In genomic region chr5:143153332-143154119, GRCh38 we compare ENCODE assay signal across 10 cellular contexts.
DNase-seq lines count a peak whose midpoint lies in the region; ATAC-seq and TF ChIP-seq lines count a peak whose summit lies in the region.
"Had no signal": no experiment of that assay in that cellular context is flagged by ENCODE, and none has a peak within 500 bp of the region (broad histone marks: within the 10 kb centered on the region; RNA-seq: fewer than 3 reads in every experiment).

No MANE protein-coding gene starts in this region.

- no peak overlapping the region for H2BK5ac ChIP-seq in mesenchymal stem cell (ENCODE audit: low read depth, low read length, poor library complexity, severe bottlenecking)

- ATAC-seq in HG02885 (IDR thresholded peaks at IDR 0.05; ENCODE audit: poor library complexity, unreplicated experiment) (no peak), GM19035 (IDR thresholded peaks at IDR 0.05; ENCODE audit: unreplicated experiment) (no peak)

- H3K27me3 ChIP-seq in mesenchymal stem cell (ENCODE audit: control insufficient read depth in 1 of 2, insufficient read depth in 1 of 2, low read length in 2 of 2) (no peaks in the 10 kb centered on the region), transverse colon (no peaks in the 10 kb centered on the region)

- H2BK15ac ChIP-seq in mesenchymal stem cell (ENCODE audit: low read depth, poor library complexity, severe bottlenecking) = no peak overlapping the region

- peak overlapping the region in 1 of 2 experiments; percentile 45 for H3K18ac ChIP-seq in mesenchymal stem cell (ENCODE audit: low read depth in 1 of 2, low read length in 2 of 2)

- H3K9me3 ChIP-seq in mesenchymal stem cell (ENCODE audit: control insufficient read depth, low read length) (no peaks in the 10 kb centered on the region), transverse colon (no peaks in the 10 kb centered on the region)

- H4K91ac ChIP-seq in mesenchymal stem cell (ENCODE audit: low read length) = no peak overlapping the region

- in situ Hi-C loops in transverse colon (cut with MboI; ENCODE audit: low pct_ligation_motif_present in 1 of 4, low pct_unique_long_range_greater_than_20kb in 1 of 4, low sequenced_read_pairs in 3 of 4) = no loop called here

- intact Hi-C loops in transverse colon (cut with DNase I; ENCODE audit: low total_unique reads) = no loop called here

- TF ChIP-seq CTCF in coronary artery (IDR thresholded peaks at IDR 0.05) (no peak), transverse colon (IDR thresholded peaks at IDR 0.05) (no peak)

- H2BK12ac ChIP-seq in mesenchymal stem cell (ENCODE audit: low read length in 2 of 2) = peak overlapping the region; percentile 42 to 80

- H3K9ac ChIP-seq in mesenchymal stem cell (ENCODE audit: low read length) = peak overlapping the region; percentile 78

- H3K79me1 ChIP-seq in mesenchymal stem cell (replicated peaks; ENCODE audit: low read length, poor library complexity, severe bottlenecking) = no peaks in the 10 kb centered on the region

- H3K36me3 ChIP-seq in mesenchymal stem cell (ENCODE audit: control insufficient read depth in 1 of 2, insufficient read depth in 2 of 2, low read depth in 1 of 2, low read length in 2 of 2) = no peaks in the 10 kb centered on the region
- peaks cover 0 to 4% (median 2%) of the 10 kb centered on the region in 4 donors for H3K36me3 ChIP-seq in transverse colon

- no peak for TF ChIP-seq POLR2A in transverse colon (IDR thresholded peaks at IDR 0.05)

- 65% methylated on average over 6 of the region's 7 CpGs for WGBS in mesenchymal stem cell
- WGBS in transverse colon (ENCODE audit: low coverage in 1 of 2), 2 donors = 67 to 74% methylated on average over 6 to 7 of the region's 7 CpGs

- H3K27ac ChIP-seq in coronary artery = peak overlapping the region; percentile 76 to 90
- no peak overlapping the region for H3K27ac ChIP-seq in mesenchymal stem cell (ENCODE audit: low read length, poor library complexity, severe bottlenecking)
- H3K27ac ChIP-seq in transverse colon = peak overlapping the region; percentile 43 to 76 (median 64)

- H3K4ac ChIP-seq in mesenchymal stem cell (ENCODE audit: low read depth in 1 of 2, low read length in 2 of 2) = no peak overlapping the region

- H3K4me1 ChIP-seq in mesenchymal stem cell (ENCODE audit: control insufficient read depth, insufficient read depth, low read depth, low read length) = peaks cover 12% of the 10 kb centered on the region
- peaks cover 6 to 28% (median 18%) of the 10 kb centered on the region in 4 donors for H3K4me1 ChIP-seq in transverse colon

- no peak overlapping the region for H3K14ac ChIP-seq in mesenchymal stem cell (ENCODE audit: low read length in 2 of 2)

- H2BK120ac ChIP-seq in mesenchymal stem cell (ENCODE audit: low read depth, low read length) = no peak overlapping the region

- H2AK5ac ChIP-seq in mesenchymal stem cell (ENCODE audit: low read length, severe bottlenecking) = no peak overlapping the region

- DNase-seq in LHCN-M2 (ENCODE audit: low read depth) (peak; percentile 63), coronary artery (ENCODE audit: low spot score) (peak; percentile 90), mesenchymal stem cell (peak; percentile 83), transverse colon (peak; percentile 57), NCI-H146 (lab: John Stamatoyannopoulos, UW) (no peak), SHP77 treated with DMSO at 0.1 percent for 48 hours (lab: John Stamatoyannopoulos, UW) (no peak)
- DNase-seq: stimulated activated CD4-positive, alpha-beta T cell treated with anti-CD3 and anti-CD28 coated beads, Interleukin-12 subunit alpha, Interleukin-12 subunit beta, amount 100 ng/mL, for 4 hours; SW 1271 had no signal

- H2AFZ ChIP-seq in mesenchymal stem cell (ENCODE audit: low read depth, low read length) = no peak overlapping the region

- H3K23ac ChIP-seq in mesenchymal stem cell (ENCODE audit: low read length in 2 of 2) = no peak overlapping the region

- TF ChIP-seq EP300 in transverse colon (IDR thresholded peaks at IDR 0.05; ENCODE audit: low read depth) = no peak

- no peak overlapping the region for H3K4me2 ChIP-seq in mesenchymal stem cell (ENCODE audit: low read length, poor library complexity, severe bottlenecking)

- H4K8ac ChIP-seq in mesenchymal stem cell (ENCODE audit: low read length) = no peak overlapping the region

- H3K4me3 ChIP-seq in coronary artery (peak overlapping the region; percentile 41), mesenchymal stem cell (ENCODE audit: insufficient read depth in 1 of 2, low read depth in 1 of 2, low read length in 2 of 2) (peak overlapping the region in 1 of 2 experiments; percentile 16), transverse colon (no peak overlapping the region)

Comparison
In these comparisons a context has a peak if more than half of its experiments do, and no peak if none do; other contexts are left out.
1. DNase-seq: peak in LHCN-M2 (single experiment), coronary artery (single experiment), mesenchymal stem cell (single experiment) and transverse colon (single experiment); none in NCI-H146 (single experiment) and SHP77 treated with DMSO at 0.1 percent for 48 hours (single experiment).